ENCODE assay signal across 31 cellular contexts in the genomic region with DNA sequence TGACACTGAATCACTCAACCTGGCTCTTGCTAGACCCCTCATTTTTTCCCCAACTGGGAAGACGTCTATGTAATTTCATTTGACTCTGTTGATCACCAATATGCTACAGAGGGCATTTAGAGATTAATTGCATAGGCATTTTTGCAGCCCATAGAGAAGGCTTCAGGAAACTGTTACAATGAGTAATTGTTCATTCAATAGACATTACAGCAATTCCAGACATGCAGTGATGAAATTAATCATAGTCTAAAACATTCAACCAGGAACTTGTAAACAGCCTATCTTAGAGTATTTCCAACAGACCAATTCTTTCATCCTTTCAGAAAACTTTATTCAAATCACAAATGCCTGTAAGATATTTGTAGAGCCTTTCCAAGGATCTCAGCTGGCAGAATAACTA.
DNase-seq lines count a peak whose midpoint lies in the region; ATAC-seq and TF ChIP-seq lines count a peak whose summit lies in the region.
"Had no signal": no experiment of that assay in that cellular context is flagged by ENCODE, and none has a peak within 500 bp of the region (broad histone marks: within the 10 kb centered on the region; RNA-seq: fewer than 3 reads in every experiment).

No MANE protein-coding gene starts in this region.

- no peak for TF ChIP-seq RAD21 in SK-N-SH (IDR thresholded peaks at IDR 0.05; ENCODE audit: low read length)

- DNase-seq in SK-N-SH, result no peak
- peak; percentile 2 for DNase-seq in NCI-H226
- DNase-seq in GDM1 (lab: John Stamatoyannopoulos, UW), result no peak
- DNase-seq in mucosa of descending colon, result no peak
- no peak for DNase-seq in Right ventricle myocardium inferior (ENCODE audit: missing footprints)
- DNase-seq in HuH-7 (ENCODE audit: low spot score), result no peak
- DNase-seq: activated B cell treated with CpG ODN at 0.5 μM for 24 hours; activated CD4-positive, alpha-beta T cell treated with anti-CD3 and anti-CD28 coated beads, Interleukin-2, amount 50 U/mL, for 1 hour; activated naive CD8-positive, alpha-beta T cell treated with anti-CD3 and anti-CD28 coated beads, Interleukin-2, amount 50 U/mL, for 24 hours; activated T-cell treated with anti-CD3 and anti-CD28 coated beads, Interleukin-2, amount 50 U/mL, for 4 hours; AML-193; CD4-positive, alpha-beta memory T cell; DMS 273 treated with DMSO at 0.1 percent for 48 hours; effector CD4-positive, alpha-beta T cell; H9; mesenchymal stem cell; MV-4-11; NCI-H146; NCI-H510A treated with DMSO at 0.1 percent for 48 hours; NK-92 treated with Interleukin-12 subunit alpha and Interleukin-12 subunit beta, amount 100 ng/mL, for 24 hours; PC-3; SHP77; sigmoid colon; stimulated activated CD4-positive, alpha-beta T cell treated with anti-CD3 and anti-CD28 coated beads, Interleukin-15, amount 100 ng/mL, for 24 hours; stimulated activated naive CD4-positive, alpha-beta T cell had no signal

- H3K36me3 ChIP-seq in SK-N-SH (replicated peaks in 1 of 2; ENCODE audit: control insufficient read depth in 1 of 2, insufficient read depth in 2 of 2, low read length in 1 of 2), result no peaks in the 10 kb centered on the region
- no peaks in the 10 kb centered on the region for H3K36me3 ChIP-seq in mucosa of descending colon (ENCODE audit: low read depth)
- H3K36me3 ChIP-seq: neutrophil, sigmoid colon had no signal

- no peaks in the 10 kb centered on the region for H3K27me3 ChIP-seq in SK-N-SH (ENCODE audit: insufficient read depth)
- H3K27me3 ChIP-seq: neutrophil, sigmoid colon had no signal

- no peak overlapping the region for H3K9ac ChIP-seq in SK-N-SH
- H3K9ac ChIP-seq: KMS-11 had no signal

- H4K20me1 ChIP-seq in SK-N-SH (ENCODE audit: insufficient read depth), result no peaks in the 10 kb centered on the region

- 5% methylated on average over 1 of the region's 1 CpG for WGBS in SK-N-SH (ENCODE audit: low lambda C conversion rate)

- H3K4me3 ChIP-seq in SK-N-SH (ENCODE audit: low read depth in 2 of 2, low read length in 1 of 2), result peak overlapping the region in 1 of 2 experiments; percentile 26; a peak in 1 of 4 replicates
- no peak overlapping the region for H3K4me3 ChIP-seq in mucosa of descending colon
- H3K4me3 ChIP-seq: sigmoid colon had no signal

- no peak overlapping the region; the same call in 1 of the 2 replicates for H3K4me2 ChIP-seq in SK-N-SH
- H3K4me2 ChIP-seq: KMS-11 had no signal

- POLR2A ChIA-PET in SK-N-SH (lab: Yijun Ruan, JAX), result no interaction called here

- no peak for TF ChIP-seq CTCF in SK-N-SH (IDR thresholded peaks at IDR 0.05)
- TF ChIP-seq CTCF in mucosa of descending colon (IDR thresholded peaks at IDR 0.05), result no peak

- CTCF ChIA-PET in SK-N-SH (lab: Yijun Ruan, JAX), result no interaction called here

- H2AFZ ChIP-seq in SK-N-SH (ENCODE audit: low read depth), result no peak overlapping the region; the same call in 1 of the 2 replicates

- H3K4me1 ChIP-seq in SK-N-SH (ENCODE audit: control insufficient read depth in 1 of 2, insufficient read depth in 2 of 2, low read depth in 1 of 2, low read length in 1 of 2), result peaks cover 0 to 14% of the 10 kb centered on the region in 2 experiments; a peak in 2 of 4 replicates
- no peaks in the 10 kb centered on the region for H3K4me1 ChIP-seq in mucosa of descending colon (ENCODE audit: low read depth)
- H3K4me1 ChIP-seq: sigmoid colon had no signal

- TF ChIP-seq EP300 in SK-N-SH (IDR thresholded peaks at IDR 0.05; ENCODE audit: borderline replicate concordance in 1 of 2, low read depth in 1 of 2, low read length in 1 of 2), result no peak

- peak overlapping the region in 1 of 2 experiments; percentile 53; a peak in 1 of 4 replicates for H3K27ac ChIP-seq in SK-N-SH (ENCODE audit: low read depth in 2 of 2, low read length in 1 of 2)
- H3K27ac ChIP-seq: 22Rv1, KMS-11, neutrophil, sigmoid colon had no signal

- no peaks in the 10 kb centered on the region for H3K9me2 ChIP-seq in SK-N-SH

- no peaks in the 10 kb centered on the region for H3K79me2 ChIP-seq in SK-N-SH (ENCODE audit: insufficient read depth)

- ATAC-seq in SK-N-SH treated with all-trans-retinoic acid at 6 μM for 48 hours, result no peak
- peak; percentile 52 for ATAC-seq in esophagus mucosa
- no peak for ATAC-seq in mucosa of descending colon
- no peak for ATAC-seq in Right ventricle myocardium inferior
- ATAC-seq: activated naive CD8-positive, alpha-beta T cell treated with anti-CD3 and anti-CD28 coated beads, Interleukin-2, amount 50 U/mL, for 24 hours; activated T-cell treated with anti-CD3 and anti-CD28 coated beads, Interleukin-2, amount 50 U/mL, for 4 hours; left lobe of liver; PC-3 had no signal

- H3F3A ChIP-seq in SK-N-SH (replicated peaks; ENCODE audit: insufficient read depth), result peaks cover 3% of the 10 kb centered on the region

- intact Hi-C loops in mucosa of descending colon (cut with DNase I, micrococcal nuclease) (no loop called here), Right ventricle myocardium inferior (cut with DNase I) (no loop called here)

- H3K9me3 ChIP-seq in SK-N-SH (no peaks in the 10 kb centered on the region), mucosa of descending colon (no peaks in the 10 kb centered on the region)
- H3K9me3 ChIP-seq: neutrophil, sigmoid colon had no signal

TF ChIP-seq in SK-N-SH treated with all-trans-retinoic acid at 6 μM for 48 hours, 23 proteins besides CTCF, POLR2A, EP300 and RAD21:
- TF ChIP-seq CSDC2 (CRISPR knock-in tag; IDR thresholded peaks at IDR 0.05), result no peak
- no peak for TF ChIP-seq ZNF70 (CRISPR knock-in tag; IDR thresholded peaks at IDR 0.05)
- TF ChIP-seq ISL1 (CRISPR knock-in tag; IDR thresholded peaks at IDR 0.05), result peak; percentile 52
- peak; percentile 17; the same call in 1 of the 2 replicates for TF ChIP-seq TCF4 (CRISPR knock-in tag; IDR thresholded peaks at IDR 0.05; ENCODE audit: borderline replicate concordance)
- no peak for TF ChIP-seq ZNF8 (CRISPR knock-in tag; IDR thresholded peaks at IDR 0.05)

TF ChIP-seq in SK-N-SH, 30 proteins besides CTCF, POLR2A, EP300 and RAD21:
- TF ChIP-seq, protein P1, sequence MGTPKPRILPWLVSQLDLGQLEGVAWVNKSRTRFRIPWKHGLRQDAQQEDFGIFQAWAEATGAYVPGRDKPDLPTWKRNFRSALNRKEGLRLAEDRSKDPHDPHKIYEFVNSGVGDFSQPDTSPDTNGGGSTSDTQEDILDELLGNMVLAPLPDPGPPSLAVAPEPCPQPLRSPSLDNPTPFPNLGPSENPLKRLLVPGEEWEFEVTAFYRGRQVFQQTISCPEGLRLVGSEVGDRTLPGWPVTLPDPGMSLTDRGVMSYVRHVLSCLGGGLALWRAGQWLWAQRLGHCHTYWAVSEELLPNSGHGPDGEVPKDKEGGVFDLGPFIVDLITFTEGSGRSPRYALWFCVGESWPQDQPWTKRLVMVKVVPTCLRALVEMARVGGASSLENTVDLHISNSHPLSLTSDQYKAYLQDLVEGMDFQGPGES (IDR thresholded peaks at IDR 0.05; ENCODE audit: low read depth, low read length), result no peak
- no peak for TF ChIP-seq FOSL2 (IDR thresholded peaks at IDR 0.05; ENCODE audit: borderline replicate concordance, low read depth)
- no peak for TF ChIP-seq ELF1 (IDR thresholded peaks at IDR 0.05)
- TF ChIP-seq YY1 (IDR thresholded peaks at IDR 0.05; ENCODE audit: low read depth), result no peak
- TF ChIP-seq, protein P2, sequence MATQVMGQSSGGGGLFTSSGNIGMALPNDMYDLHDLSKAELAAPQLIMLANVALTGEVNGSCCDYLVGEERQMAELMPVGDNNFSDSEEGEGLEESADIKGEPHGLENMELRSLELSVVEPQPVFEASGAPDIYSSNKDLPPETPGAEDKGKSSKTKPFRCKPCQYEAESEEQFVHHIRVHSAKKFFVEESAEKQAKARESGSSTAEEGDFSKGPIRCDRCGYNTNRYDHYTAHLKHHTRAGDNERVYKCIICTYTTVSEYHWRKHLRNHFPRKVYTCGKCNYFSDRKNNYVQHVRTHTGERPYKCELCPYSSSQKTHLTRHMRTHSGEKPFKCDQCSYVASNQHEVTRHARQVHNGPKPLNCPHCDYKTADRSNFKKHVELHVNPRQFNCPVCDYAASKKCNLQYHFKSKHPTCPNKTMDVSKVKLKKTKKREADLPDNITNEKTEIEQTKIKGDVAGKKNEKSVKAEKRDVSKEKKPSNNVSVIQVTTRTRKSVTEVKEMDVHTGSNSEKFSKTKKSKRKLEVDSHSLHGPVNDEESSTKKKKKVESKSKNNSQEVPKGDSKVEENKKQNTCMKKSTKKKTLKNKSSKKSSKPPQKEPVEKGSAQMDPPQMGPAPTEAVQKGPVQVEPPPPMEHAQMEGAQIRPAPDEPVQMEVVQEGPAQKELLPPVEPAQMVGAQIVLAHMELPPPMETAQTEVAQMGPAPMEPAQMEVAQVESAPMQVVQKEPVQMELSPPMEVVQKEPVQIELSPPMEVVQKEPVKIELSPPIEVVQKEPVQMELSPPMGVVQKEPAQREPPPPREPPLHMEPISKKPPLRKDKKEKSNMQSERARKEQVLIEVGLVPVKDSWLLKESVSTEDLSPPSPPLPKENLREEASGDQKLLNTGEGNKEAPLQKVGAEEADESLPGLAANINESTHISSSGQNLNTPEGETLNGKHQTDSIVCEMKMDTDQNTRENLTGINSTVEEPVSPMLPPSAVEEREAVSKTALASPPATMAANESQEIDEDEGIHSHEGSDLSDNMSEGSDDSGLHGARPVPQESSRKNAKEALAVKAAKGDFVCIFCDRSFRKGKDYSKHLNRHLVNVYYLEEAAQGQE (IDR thresholded peaks at IDR 0.05; ENCODE audit: low read depth, low read length), result no peak
- TF ChIP-seq, protein P3, sequence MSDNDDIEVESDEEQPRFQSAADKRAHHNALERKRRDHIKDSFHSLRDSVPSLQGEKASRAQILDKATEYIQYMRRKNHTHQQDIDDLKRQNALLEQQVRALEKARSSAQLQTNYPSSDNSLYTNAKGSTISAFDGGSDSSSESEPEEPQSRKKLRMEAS (IDR thresholded peaks at IDR 0.05; ENCODE audit: low read depth), result no peak
- TF ChIP-seq TCF12 (IDR thresholded peaks at IDR 0.05), result no peak
- no peak for TF ChIP-seq RCOR1 (IDR thresholded peaks at IDR 0.05; ENCODE audit: low read length)
- no peak for TF ChIP-seq NRF1 (IDR thresholded peaks at IDR 0.05; ENCODE audit: low read depth, low read length)
- no peak for TF ChIP-seq NFIC (IDR thresholded peaks at IDR 0.05; ENCODE audit: borderline replicate concordance)
TF ChIP-seq in SK-N-SH: peak in this region for 0.
